1 cellular context compared by ENCODE assay signal in the genomic region with DNA sequence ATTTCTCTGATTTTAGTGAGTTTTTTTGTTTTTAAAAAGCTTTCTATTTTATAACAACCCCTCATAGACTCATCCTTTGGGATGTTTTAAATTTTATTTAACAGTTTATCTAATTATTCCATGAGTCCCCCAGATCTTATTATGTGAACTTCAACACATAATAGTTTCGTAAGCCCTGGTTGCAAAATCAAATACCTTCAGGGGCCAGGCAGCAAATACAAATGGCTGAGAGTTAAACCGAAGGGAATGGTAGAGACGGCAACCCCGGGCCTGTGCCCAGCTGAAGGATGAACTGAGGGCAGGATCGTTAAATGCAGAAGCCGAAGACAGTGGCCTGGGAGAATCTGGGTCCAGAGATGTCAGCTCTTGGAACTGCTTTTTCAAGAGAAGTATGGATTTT.
TF ChIP-seq lines count a peak whose summit lies in the region.

No MANE protein-coding gene starts in this region.

TF ChIP-seq in A549, 52 proteins besides CTCF, POLR2A, EP300 and RAD21 (continued from another document):
- TF ChIP-seq, protein P1, sequence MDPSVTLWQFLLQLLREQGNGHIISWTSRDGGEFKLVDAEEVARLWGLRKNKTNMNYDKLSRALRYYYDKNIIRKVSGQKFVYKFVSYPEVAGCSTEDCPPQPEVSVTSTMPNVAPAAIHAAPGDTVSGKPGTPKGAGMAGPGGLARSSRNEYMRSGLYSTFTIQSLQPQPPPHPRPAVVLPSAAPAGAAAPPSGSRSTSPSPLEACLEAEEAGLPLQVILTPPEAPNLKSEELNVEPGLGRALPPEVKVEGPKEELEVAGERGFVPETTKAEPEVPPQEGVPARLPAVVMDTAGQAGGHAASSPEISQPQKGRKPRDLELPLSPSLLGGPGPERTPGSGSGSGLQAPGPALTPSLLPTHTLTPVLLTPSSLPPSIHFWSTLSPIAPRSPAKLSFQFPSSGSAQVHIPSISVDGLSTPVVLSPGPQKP (IDR thresholded peaks at IDR 0.05; ENCODE audit: low read depth, low read length), result no peak
- TF ChIP-seq, protein P2, sequence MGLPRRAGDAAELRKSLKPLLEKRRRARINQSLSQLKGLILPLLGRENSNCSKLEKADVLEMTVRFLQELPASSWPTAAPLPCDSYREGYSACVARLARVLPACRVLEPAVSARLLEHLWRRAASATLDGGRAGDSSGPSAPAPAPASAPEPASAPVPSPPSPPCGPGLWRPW (IDR thresholded peaks at IDR 0.05), result no peak
- no peak for TF ChIP-seq RARB (CRISPR knock-in tag; IDR thresholded peaks at IDR 0.05)
